Comparison of ENCODE assay signal across 1 cellular context in the genomic region with DNA sequence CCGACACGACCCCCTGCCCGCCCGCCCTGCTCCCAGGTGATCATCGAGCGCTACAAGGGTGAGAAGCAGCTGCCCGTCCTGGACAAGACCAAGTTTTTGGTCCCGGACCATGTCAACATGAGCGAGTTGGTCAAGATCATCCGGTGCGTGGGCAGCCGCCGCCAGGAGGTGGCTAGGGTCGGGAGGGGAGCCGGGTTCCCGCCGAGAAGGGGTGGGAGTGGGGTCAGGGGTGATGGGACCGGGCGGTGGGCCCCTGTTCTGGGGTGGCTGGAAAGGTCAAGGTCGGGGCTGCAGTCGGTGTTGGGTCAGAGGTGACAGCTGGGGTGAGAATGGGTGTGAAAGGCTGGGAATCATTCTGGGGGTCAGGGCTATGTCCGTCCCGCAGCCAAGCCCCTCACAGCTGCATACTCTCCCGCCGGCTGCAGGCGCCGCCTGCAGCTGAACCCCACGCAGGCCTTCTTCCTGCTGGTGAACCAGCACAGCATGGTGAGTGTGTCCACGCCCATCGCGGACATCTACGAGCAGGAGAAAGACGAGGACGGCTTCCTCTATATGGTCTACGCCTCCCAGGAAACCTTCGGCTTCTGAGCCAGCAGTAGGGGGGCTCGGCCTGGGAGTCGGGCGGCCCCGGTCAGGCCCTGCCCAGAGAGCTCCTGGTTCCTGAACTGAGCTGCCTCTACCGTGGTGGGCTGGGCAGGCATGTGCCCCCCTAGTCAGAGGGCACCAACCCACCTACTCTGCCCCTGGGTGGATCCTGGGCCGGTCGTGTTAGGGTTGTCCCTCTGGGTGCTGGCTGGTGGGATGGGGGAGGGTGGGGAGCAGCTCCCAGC.
TF ChIP-seq lines count a peak whose summit lies in the region.

No MANE protein-coding gene starts in this region.

TF ChIP-seq in GM23338, 12 proteins besides CTCF, POLR2A, EP300 and RAD21 (continued from another document):
- TF ChIP-seq, protein P1, sequence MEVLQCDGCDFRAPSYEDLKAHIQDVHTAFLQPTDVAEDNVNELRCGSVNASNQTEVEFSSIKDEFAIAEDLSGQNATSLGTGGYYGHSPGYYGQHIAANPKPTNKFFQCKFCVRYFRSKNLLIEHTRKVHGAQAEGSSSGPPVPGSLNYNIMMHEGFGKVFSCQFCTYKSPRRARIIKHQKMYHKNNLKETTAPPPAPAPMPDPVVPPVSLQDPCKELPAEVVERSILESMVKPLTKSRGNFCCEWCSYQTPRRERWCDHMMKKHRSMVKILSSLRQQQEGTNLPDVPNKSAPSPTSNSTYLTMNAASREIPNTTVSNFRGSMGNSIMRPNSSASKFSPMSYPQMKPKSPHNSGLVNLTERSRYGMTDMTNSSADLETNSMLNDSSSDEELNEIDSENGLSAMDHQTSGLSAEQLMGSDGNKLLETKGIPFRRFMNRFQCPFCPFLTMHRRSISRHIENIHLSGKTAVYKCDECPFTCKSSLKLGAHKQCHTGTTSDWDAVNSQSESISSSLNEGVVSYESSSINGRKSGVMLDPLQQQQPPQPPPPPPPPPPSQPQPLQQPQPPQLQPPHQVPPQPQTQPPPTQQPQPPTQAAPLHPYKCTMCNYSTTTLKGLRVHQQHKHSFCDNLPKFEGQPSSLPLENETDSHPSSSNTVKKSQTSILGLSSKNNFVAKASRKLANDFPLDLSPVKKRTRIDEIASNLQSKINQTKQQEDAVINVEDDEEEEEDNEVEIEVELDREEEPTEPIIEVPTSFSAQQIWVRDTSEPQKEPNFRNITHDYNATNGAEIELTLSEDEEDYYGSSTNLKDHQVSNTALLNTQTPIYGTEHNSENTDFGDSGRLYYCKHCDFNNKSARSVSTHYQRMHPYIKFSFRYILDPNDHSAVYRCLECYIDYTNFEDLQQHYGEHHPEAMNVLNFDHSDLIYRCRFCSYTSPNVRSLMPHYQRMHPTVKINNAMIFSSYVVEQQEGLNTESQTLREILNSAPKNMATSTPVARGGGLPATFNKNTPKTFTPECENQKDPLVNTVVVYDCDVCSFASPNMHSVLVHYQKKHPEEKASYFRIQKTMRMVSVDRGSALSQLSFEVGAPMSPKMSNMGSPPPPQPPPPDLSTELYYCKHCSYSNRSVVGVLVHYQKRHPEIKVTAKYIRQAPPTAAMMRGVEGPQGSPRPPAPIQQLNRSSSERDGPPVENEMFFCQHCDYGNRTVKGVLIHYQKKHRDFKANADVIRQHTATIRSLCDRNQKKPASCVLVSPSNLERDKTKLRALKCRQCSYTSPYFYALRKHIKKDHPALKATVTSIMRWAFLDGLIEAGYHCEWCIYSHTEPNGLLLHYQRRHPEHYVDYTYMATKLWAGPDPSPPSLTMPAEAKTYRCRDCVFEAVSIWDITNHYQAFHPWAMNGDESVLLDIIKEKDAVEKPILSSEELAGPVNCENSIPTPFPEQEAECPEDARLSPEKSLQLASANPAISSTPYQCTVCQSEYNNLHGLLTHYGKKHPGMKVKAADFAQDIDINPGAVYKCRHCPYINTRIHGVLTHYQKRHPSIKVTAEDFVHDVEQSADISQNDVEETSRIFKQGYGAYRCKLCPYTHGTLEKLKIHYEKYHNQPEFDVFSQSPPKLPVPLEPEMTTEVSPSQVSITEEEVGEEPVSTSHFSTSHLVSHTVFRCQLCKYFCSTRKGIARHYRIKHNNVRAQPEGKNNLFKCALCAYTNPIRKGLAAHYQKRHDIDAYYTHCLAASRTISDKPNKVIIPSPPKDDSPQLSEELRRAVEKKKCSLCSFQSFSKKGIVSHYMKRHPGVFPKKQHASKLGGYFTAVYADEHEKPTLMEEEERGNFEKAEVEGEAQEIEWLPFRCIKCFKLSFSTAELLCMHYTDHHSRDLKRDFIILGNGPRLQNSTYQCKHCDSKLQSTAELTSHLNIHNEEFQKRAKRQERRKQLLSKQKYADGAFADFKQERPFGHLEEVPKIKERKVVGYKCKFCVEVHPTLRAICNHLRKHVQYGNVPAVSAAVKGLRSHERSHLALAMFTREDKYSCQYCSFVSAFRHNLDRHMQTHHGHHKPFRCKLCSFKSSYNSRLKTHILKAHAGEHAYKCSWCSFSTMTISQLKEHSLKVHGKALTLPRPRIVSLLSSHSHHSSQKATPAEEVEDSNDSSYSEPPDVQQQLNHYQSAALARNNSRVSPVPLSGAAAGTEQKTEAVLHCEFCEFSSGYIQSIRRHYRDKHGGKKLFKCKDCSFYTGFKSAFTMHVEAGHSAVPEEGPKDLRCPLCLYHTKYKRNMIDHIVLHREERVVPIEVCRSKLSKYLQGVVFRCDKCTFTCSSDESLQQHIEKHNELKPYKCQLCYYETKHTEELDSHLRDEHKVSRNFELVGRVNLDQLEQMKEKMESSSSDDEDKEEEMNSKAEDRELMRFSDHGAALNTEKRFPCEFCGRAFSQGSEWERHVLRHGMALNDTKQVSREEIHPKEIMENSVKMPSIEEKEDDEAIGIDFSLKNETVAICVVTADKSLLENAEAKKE (CRISPR knock-in tag; IDR thresholded peaks at IDR 0.05) = no peak
- TF ChIP-seq EZH2 (IDR thresholded peaks at IDR 0.05; ENCODE audit: low read depth, unreplicated experiment) = no peak
- TF ChIP-seq POLR2AphosphoS5 (IDR thresholded peaks at IDR 0.05; ENCODE audit: low read depth) = no peak
- TF ChIP-seq STAT1 (IDR thresholded peaks at IDR 0.05; ENCODE audit: unreplicated experiment) = no peak
- TF ChIP-seq ZNF114 (CRISPR knock-in tag; IDR thresholded peaks at IDR 0.05) = no peak
- TF ChIP-seq NANOG (IDR thresholded peaks at IDR 0.05; ENCODE audit: borderline replicate concordance) = no peak
- TF ChIP-seq ZNF331 (CRISPR knock-in tag; IDR thresholded peaks at IDR 0.05; ENCODE audit: low read depth) = no peak
- TF ChIP-seq, protein P2, sequence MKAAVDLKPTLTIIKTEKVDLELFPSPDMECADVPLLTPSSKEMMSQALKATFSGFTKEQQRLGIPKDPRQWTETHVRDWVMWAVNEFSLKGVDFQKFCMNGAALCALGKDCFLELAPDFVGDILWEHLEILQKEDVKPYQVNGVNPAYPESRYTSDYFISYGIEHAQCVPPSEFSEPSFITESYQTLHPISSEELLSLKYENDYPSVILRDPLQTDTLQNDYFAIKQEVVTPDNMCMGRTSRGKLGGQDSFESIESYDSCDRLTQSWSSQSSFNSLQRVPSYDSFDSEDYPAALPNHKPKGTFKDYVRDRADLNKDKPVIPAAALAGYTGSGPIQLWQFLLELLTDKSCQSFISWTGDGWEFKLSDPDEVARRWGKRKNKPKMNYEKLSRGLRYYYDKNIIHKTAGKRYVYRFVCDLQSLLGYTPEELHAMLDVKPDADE (IDR thresholded peaks at IDR 0.05) = no peak
- TF ChIP-seq JUNB (IDR thresholded peaks at IDR 0.05; ENCODE audit: unreplicated experiment) = no peak
- no peak for TF ChIP-seq EZH2phosphoT487 (IDR thresholded peaks at IDR 0.05; ENCODE audit: unreplicated experiment)
- TF ChIP-seq, protein P3, sequence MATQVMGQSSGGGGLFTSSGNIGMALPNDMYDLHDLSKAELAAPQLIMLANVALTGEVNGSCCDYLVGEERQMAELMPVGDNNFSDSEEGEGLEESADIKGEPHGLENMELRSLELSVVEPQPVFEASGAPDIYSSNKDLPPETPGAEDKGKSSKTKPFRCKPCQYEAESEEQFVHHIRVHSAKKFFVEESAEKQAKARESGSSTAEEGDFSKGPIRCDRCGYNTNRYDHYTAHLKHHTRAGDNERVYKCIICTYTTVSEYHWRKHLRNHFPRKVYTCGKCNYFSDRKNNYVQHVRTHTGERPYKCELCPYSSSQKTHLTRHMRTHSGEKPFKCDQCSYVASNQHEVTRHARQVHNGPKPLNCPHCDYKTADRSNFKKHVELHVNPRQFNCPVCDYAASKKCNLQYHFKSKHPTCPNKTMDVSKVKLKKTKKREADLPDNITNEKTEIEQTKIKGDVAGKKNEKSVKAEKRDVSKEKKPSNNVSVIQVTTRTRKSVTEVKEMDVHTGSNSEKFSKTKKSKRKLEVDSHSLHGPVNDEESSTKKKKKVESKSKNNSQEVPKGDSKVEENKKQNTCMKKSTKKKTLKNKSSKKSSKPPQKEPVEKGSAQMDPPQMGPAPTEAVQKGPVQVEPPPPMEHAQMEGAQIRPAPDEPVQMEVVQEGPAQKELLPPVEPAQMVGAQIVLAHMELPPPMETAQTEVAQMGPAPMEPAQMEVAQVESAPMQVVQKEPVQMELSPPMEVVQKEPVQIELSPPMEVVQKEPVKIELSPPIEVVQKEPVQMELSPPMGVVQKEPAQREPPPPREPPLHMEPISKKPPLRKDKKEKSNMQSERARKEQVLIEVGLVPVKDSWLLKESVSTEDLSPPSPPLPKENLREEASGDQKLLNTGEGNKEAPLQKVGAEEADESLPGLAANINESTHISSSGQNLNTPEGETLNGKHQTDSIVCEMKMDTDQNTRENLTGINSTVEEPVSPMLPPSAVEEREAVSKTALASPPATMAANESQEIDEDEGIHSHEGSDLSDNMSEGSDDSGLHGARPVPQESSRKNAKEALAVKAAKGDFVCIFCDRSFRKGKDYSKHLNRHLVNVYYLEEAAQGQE (IDR thresholded peaks at IDR 0.05; ENCODE audit: unreplicated experiment) = no peak
